ENCODE assay signal across 27 cellular contexts in genomic region chr5:150570333-150570732, GRCh38.
DNase-seq lines count a peak whose midpoint lies in the region; ATAC-seq, FAIRE-seq and TF ChIP-seq lines count a peak whose summit lies in the region.
"Had no signal": no experiment of that assay in that cellular context is flagged by ENCODE, and none has a peak within 500 bp of the region (broad histone marks: within the 10 kb centered on the region; RNA-seq: fewer than 3 reads in every experiment).

No MANE protein-coding gene starts in this region.

- DNase-seq in RWPE2 (ENCODE audit: low spot score) (peak; percentile 50), hepatocyte (ENCODE audit: low spot score) (no peak), trophoblast cell (no peak), nephron progenitor cell (no peak), SHP77 (lab: John Stamatoyannopoulos, UW) (no peak), pancreas (no peak)
- DNase-seq: AML-193; CD4-positive, alpha-beta T cell; COR-L47; DMS53; GM23248; H7; Karpas-422; NCI-H1092 treated with DMSO at 0.1 percent for 48 hours; NCI-H1436; NCI-H187; NCI-H2081 treated with DMSO at 0.1 percent for 48 hours; NCI-H2171; NCI-H446; NCI-H526; NCI-H82; NK-92 treated with Interleukin-12 subunit alpha and Interleukin-12 subunit beta, amount 100 ng/mL, for 24 hours; PC-3; Right ventricle myocardium superior had no signal

- H3K27ac Mint-ChIP-seq in nephron progenitor cell, result no peak overlapping the region
- H3K27ac Mint-ChIP-seq: CD4-positive, alpha-beta T cell had no signal

- H4K91ac ChIP-seq in trophoblast cell (ENCODE audit: low read depth, low read length), result peak overlapping the region; percentile 93

- no peaks in the 10 kb centered on the region for H3K9me3 Mint-ChIP-seq in nephron progenitor cell
- H3K9me3 Mint-ChIP-seq: CD4-positive, alpha-beta T cell had no signal

- no peaks in the 10 kb centered on the region for H3K9me2 ChIP-seq in hepatocyte (replicated peaks; ENCODE audit: insufficient read depth)

- H3K36me3 ChIP-seq in HEK293 (ENCODE audit: control insufficient read depth in 2 of 2, insufficient read depth in 1 of 2, low read length in 2 of 2) (no peaks in the 10 kb centered on the region), RWPE2 (ENCODE audit: low read depth) (no peaks in the 10 kb centered on the region), hepatocyte (replicated peaks; ENCODE audit: insufficient read depth, low read depth) (no peaks in the 10 kb centered on the region), trophoblast cell (ENCODE audit: control insufficient read depth in 1 of 2, insufficient read depth in 2 of 2, low read length in 2 of 2) (no peaks in the 10 kb centered on the region), pancreas (no peaks in the 10 kb centered on the region)
- H3K36me3 ChIP-seq: BLaER1 treated with 17β-estradiol and CSF1 and Interleukin-3, amounts not matched to agents 10 nM and 100 nM had no signal

- H3K4me3 Mint-ChIP-seq in nephron progenitor cell, result no peak overlapping the region
- H3K4me3 Mint-ChIP-seq: CD4-positive, alpha-beta T cell had no signal

- H3K4ac ChIP-seq in trophoblast cell (ENCODE audit: low read depth, low read length), result peak overlapping the region; percentile 14

- no peak overlapping the region for H2AFZ ChIP-seq in hepatocyte
- H2AFZ ChIP-seq in trophoblast cell (ENCODE audit: insufficient read depth, low read length, poor library complexity), result no peak overlapping the region
- H2AFZ ChIP-seq: GM23248 had no signal

- intact Hi-C loops in pancreas (cut with DNase I), result no loop called here

- peak overlapping the region; percentile 31 for H3K9ac ChIP-seq in trophoblast cell (ENCODE audit: low read length)
- H3K9ac ChIP-seq: BLaER1 treated with 17β-estradiol and CSF1 and Interleukin-3, amounts not matched to agents 10 nM and 100 nM; GM23248 had no signal

- peaks cover 24% of the 10 kb centered on the region for H3K79me1 ChIP-seq in trophoblast cell (ENCODE audit: low read length)

- peaks cover 13% of the 10 kb centered on the region for H3K4me1 Mint-ChIP-seq in nephron progenitor cell

- H3K18ac ChIP-seq in trophoblast cell (ENCODE audit: low read length), result no peak overlapping the region

- CTCF ChIA-PET in HEK293 (lab: Yijun Ruan, JAX), result interaction anchor here (0.5 to 0.6 kb wide), 2 partner anchors 53 to 194 kb away, joined by 3 read pairs; no protein-coding TSS in a partner anchor

- peak overlapping the region; percentile 2 for H4K8ac ChIP-seq in trophoblast cell (ENCODE audit: low read depth, low read length)

- peak overlapping the region; percentile 84 for H3K14ac ChIP-seq in trophoblast cell (ENCODE audit: low read length)

- POLR2A ChIA-PET in HEK293 (lab: Yijun Ruan, JAX), result no interaction called here

- no peak overlapping the region for H3K23ac ChIP-seq in trophoblast cell (ENCODE audit: low read length)

- no peak overlapping the region for H3K4me3 ChIP-seq in HEK293 (ENCODE audit: low read depth, low read length)
- no peak overlapping the region for H3K4me3 ChIP-seq in RWPE2 (ENCODE audit: severe bottlenecking)
- no peak overlapping the region for H3K4me3 ChIP-seq in hepatocyte
- H3K4me3 ChIP-seq in trophoblast cell (ENCODE audit: low read depth, low read length), result no peak overlapping the region
- no peak overlapping the region for H3K4me3 ChIP-seq in pancreas
- H3K4me3 ChIP-seq: A549; BLaER1 treated with 17β-estradiol and CSF1 and Interleukin-3, amounts not matched to agents 10 nM and 100 nM; GM23248 had no signal

- peak overlapping the region; percentile 11 for H2BK12ac ChIP-seq in trophoblast cell (ENCODE audit: low read length)

- no peaks in the 10 kb centered on the region for H3K36me3 Mint-ChIP-seq in nephron progenitor cell (ENCODE audit: low read depth)

- H3K4me2 ChIP-seq in hepatocyte, result no peak overlapping the region
- no peak overlapping the region for H3K4me2 ChIP-seq in trophoblast cell (ENCODE audit: low read length)
- H3K4me2 ChIP-seq: A549; BLaER1 treated with 17β-estradiol and CSF1 and Interleukin-3, amounts not matched to agents 10 nM and 100 nM had no signal

- H4K20me1 ChIP-seq in hepatocyte (ENCODE audit: insufficient read depth, poor library complexity, severe bottlenecking), result no peaks in the 10 kb centered on the region
- H4K20me1 ChIP-seq: BLaER1 treated with 17β-estradiol and CSF1 and Interleukin-3, amounts not matched to agents 10 nM and 100 nM had no signal

- no peaks in the 10 kb centered on the region for H3K79me2 ChIP-seq in hepatocyte
- peaks cover 4% of the 10 kb centered on the region for H3K79me2 ChIP-seq in trophoblast cell (ENCODE audit: control insufficient read depth, insufficient read depth, low read length, poor library complexity)

- H3K27me3 ChIP-seq in RWPE2 (ENCODE audit: insufficient read depth, poor library complexity, severe bottlenecking), result no peaks in the 10 kb centered on the region
- no peaks in the 10 kb centered on the region for H3K27me3 ChIP-seq in hepatocyte
- no peaks in the 10 kb centered on the region for H3K27me3 ChIP-seq in trophoblast cell (ENCODE audit: insufficient read depth, low read length)
- no peaks in the 10 kb centered on the region for H3K27me3 ChIP-seq in pancreas
- H3K27me3 ChIP-seq: BLaER1 treated with 17β-estradiol and CSF1 and Interleukin-3, amounts not matched to agents 10 nM and 100 nM had no signal

- ATAC-seq in RWPE2 (ENCODE audit: low read depth) (no peak), pancreas (no peak)
- ATAC-seq: A549, PC-3 had no signal

- no peak overlapping the region for H3K27ac ChIP-seq in HEK293 (ENCODE audit: extremely low read depth, low read depth, low read length)
- no peak overlapping the region for H3K27ac ChIP-seq in RWPE2 (ENCODE audit: poor library complexity, severe bottlenecking)
- H3K27ac ChIP-seq in hepatocyte, result peak overlapping the region; percentile 54
- no peak overlapping the region for H3K27ac ChIP-seq in trophoblast cell (ENCODE audit: low read depth, low read length)
- no peak overlapping the region for H3K27ac ChIP-seq in pancreas
- H3K27ac ChIP-seq: A549; BLaER1 treated with 17β-estradiol and CSF1 and Interleukin-3, amounts not matched to agents 10 nM and 100 nM; GM23248 had no signal

- peaks cover 3% of the 10 kb centered on the region for H3K27me3 Mint-ChIP-seq in nephron progenitor cell (ENCODE audit: low read depth, poor library complexity)
- H3K27me3 Mint-ChIP-seq: CD4-positive, alpha-beta T cell had no signal

- H2BK5ac ChIP-seq in trophoblast cell (ENCODE audit: low read depth, low read length, poor library complexity), result no peak overlapping the region

- FAIRE-seq in pancreas (lab: Jason Lieb, UNC), result no peak
- FAIRE-seq: A549 had no signal

- H3K9me3 ChIP-seq in HEK293 (ENCODE audit: control insufficient read depth, insufficient read depth, low read depth, low read length), result no peaks in the 10 kb centered on the region
- no peaks in the 10 kb centered on the region for H3K9me3 ChIP-seq in RWPE2 (ENCODE audit: severe bottlenecking)
- no peaks in the 10 kb centered on the region for H3K9me3 ChIP-seq in hepatocyte (ENCODE audit: low read depth)
- H3K9me3 ChIP-seq in trophoblast cell (ENCODE audit: insufficient read depth, low read depth, low read length), result no peaks in the 10 kb centered on the region
- no peaks in the 10 kb centered on the region for H3K9me3 ChIP-seq in pancreas
- H3K9me3 ChIP-seq: A549; BLaER1 treated with 17β-estradiol and CSF1 and Interleukin-3, amounts not matched to agents 10 nM and 100 nM had no signal

- 47% methylated on average over 7 of the region's 7 CpGs for WGBS in hepatocyte (ENCODE audit: low lambda C conversion rate, missing lambda C conversion rate)
- no CpG with 5 or more reads among the region's 7 CpGs for WGBS in trophoblast cell (ENCODE audit: extremely low coverage, insufficient coverage, insufficient read length)
- WGBS in pancreas, 2 donors, result 83 to 93% methylated on average over 7 of the region's 7 CpGs

- peak overlapping the region; percentile 88 for H2BK120ac ChIP-seq in trophoblast cell (ENCODE audit: insufficient read depth, low read length, poor library complexity)

- H4K12ac ChIP-seq in trophoblast cell (ENCODE audit: low read depth, low read length), result no peak overlapping the region

- H2AK5ac ChIP-seq in trophoblast cell (ENCODE audit: low read length), result peak overlapping the region; percentile 7

- H3K4me1 ChIP-seq in HEK293 (ENCODE audit: control insufficient read depth, insufficient read depth, low read length) (no peaks in the 10 kb centered on the region), RWPE2 (ENCODE audit: insufficient read depth, poor library complexity, severe bottlenecking) (no peaks in the 10 kb centered on the region), hepatocyte (ENCODE audit: insufficient read depth) (peaks cover 22% of the 10 kb centered on the region), trophoblast cell (ENCODE audit: control insufficient read depth in 1 of 2, insufficient read depth in 2 of 2, low read length in 2 of 2) (peaks cover 6 to 7% of the 10 kb centered on the region in 2 experiments), pancreas (no peaks in the 10 kb centered on the region)

- no peak for TF ChIP-seq CTCF in HEK293 (tag by site-specific recombination; IDR thresholded peaks at IDR 0.05)
- no peak for TF ChIP-seq CTCF in RWPE2 (IDR thresholded peaks at IDR 0.05; ENCODE audit: poor library complexity, severe bottlenecking)
- no peak for TF ChIP-seq CTCF in hepatocyte (IDR thresholded peaks at IDR 0.05; ENCODE audit: poor library complexity)
- TF ChIP-seq CTCF in nephron progenitor cell (IDR thresholded peaks at IDR 0.05), result no peak
- no peak for TF ChIP-seq CTCF in pancreas (IDR thresholded peaks at IDR 0.05)

TF ChIP-seq in HEK293, 187 proteins besides CTCF, POLR2A, EP300 and RAD21:
- TF ChIP-seq ZIC2 (tag by site-specific recombination; IDR thresholded peaks at IDR 0.05), result peak; percentile 91
- no peak for TF ChIP-seq SALL2 (tag by site-specific recombination; IDR thresholded peaks at IDR 0.05; ENCODE audit: borderline replicate concordance)
